ENCODE assay signal across 20 cellular contexts in genomic region chr12:46891306-46891705, GRCh38.
DNase-seq lines count a peak whose midpoint lies in the region; ATAC-seq and TF ChIP-seq lines count a peak whose summit lies in the region.
"Had no signal": no experiment of that assay in that cellular context is flagged by ENCODE, and none has a peak within 500 bp of the region (broad histone marks: within the 10 kb centered on the region; RNA-seq: fewer than 3 reads in every experiment).

No MANE protein-coding gene starts in this region.

- DNase-seq in NCI-H82 (lab: John Stamatoyannopoulos, UW) (peak; percentile 7), NCI-H82 treated with DMSO at 0.1 percent for 48 hours (lab: John Stamatoyannopoulos, UW; ENCODE audit: unreplicated experiment) (no peak), amniotic epithelial cell (ENCODE audit: low read depth) (peak; percentile 42), heart right ventricle (no peak), NCI-H187 (lab: John Stamatoyannopoulos, UW) (no peak), transverse colon (no peak)
- DNase-seq in central memory CD4-positive, alpha-beta T cell = no peak
- DNase-seq: activated naive CD4-positive, alpha-beta T cell treated with Interleukin-2 at 50 U/mL for 16 hours; DMS153; glutamatergic neuron; GOT3; mammary epithelial cell; naive thymus-derived CD8-positive, alpha-beta T cell; NCI-H1694 treated with DMSO at 0.1 percent for 48 hours; NCI-H446; spleen; T-cell had no signal

- H3K27ac ChIP-seq in heart right ventricle = no peak overlapping the region
- no peak overlapping the region for H3K27ac ChIP-seq in transverse colon
- H3K27ac ChIP-seq: epithelial cell of prostate, parathyroid adenoma, spleen had no signal

- H3K4me1 ChIP-seq in heart right ventricle (peaks cover 0 to 6% (median 0%) of the 10 kb centered on the region in 9 donors), transverse colon (no peaks in the 10 kb centered on the region)
- H3K4me1 ChIP-seq: parathyroid adenoma, spleen had no signal

- no peaks in the 10 kb centered on the region for H3K27me3 ChIP-seq in heart right ventricle
- no peaks in the 10 kb centered on the region for H3K27me3 ChIP-seq in transverse colon

- TF ChIP-seq CTCF in heart right ventricle (IDR thresholded peaks at IDR 0.05) = no peak
- no peak for TF ChIP-seq CTCF in transverse colon (IDR thresholded peaks at IDR 0.05)

- H3K36me3 ChIP-seq in heart right ventricle (no peaks in the 10 kb centered on the region), transverse colon (no peaks in the 10 kb centered on the region)
- H3K36me3 ChIP-seq: spleen had no signal

- no peak overlapping the region for H3K4me3 ChIP-seq in heart right ventricle
- H3K4me3 ChIP-seq in transverse colon = no peak overlapping the region
- H3K4me3 ChIP-seq: spleen had no signal

- 42 to 66% methylated on average over 1 of the region's 1 CpG for WGBS in heart right ventricle, 2 donors
- WGBS in transverse colon (ENCODE audit: low coverage in 1 of 2), 2 donors = 71 to 89% methylated on average over 1 of the region's 1 CpG

- ATAC-seq in heart right ventricle (peak in 6 of 8 donors; percentile 25 to 89 (median 68)), HG02870 (IDR thresholded peaks at IDR 0.05; ENCODE audit: unreplicated experiment) (no peak)
- ATAC-seq: naive thymus-derived CD8-positive, alpha-beta T cell; T-cell had no signal

- TF ChIP-seq EP300 in transverse colon (IDR thresholded peaks at IDR 0.05; ENCODE audit: low read depth) = no peak

- in situ Hi-C loops in transverse colon (cut with MboI; ENCODE audit: low pct_ligation_motif_present in 1 of 4, low pct_unique_long_range_greater_than_20kb in 1 of 4, low sequenced_read_pairs in 3 of 4) = no loop called here

- intact Hi-C loops in heart right ventricle (cut with DNase I) (no loop called here), transverse colon (cut with DNase I; ENCODE audit: low total_unique reads) (no loop called here)

- peaks cover 0 to 5% (median 0%) of the 10 kb centered on the region in 11 donors for H3K9me3 ChIP-seq in heart right ventricle
- no peaks in the 10 kb centered on the region for H3K9me3 ChIP-seq in transverse colon
- H3K9me3 ChIP-seq: spleen had no signal

- no peak for TF ChIP-seq POLR2A in transverse colon (IDR thresholded peaks at IDR 0.05)

Comparison
In these comparisons a context has a peak if more than half of its experiments do, and no peak if none do; other contexts are left out.
1. DNase-seq: peak in NCI-H82 (single experiment) and amniotic epithelial cell (single experiment); none in NCI-H82 treated with DMSO at 0.1 percent for 48 hours (single experiment), heart right ventricle (0 of 2), central memory CD4-positive, alpha-beta T cell (single experiment), NCI-H187 (0 of 2) and transverse colon (single experiment).